19 cellular contexts compared by ENCODE assay signal in genomic region chr5:175868996-175869638, GRCh38. TPM values are rescaled to one million over a fixed set of nuclear protein-coding genes. Genes with fewer than 3 reads are reported as not detected.
DNase-seq lines count a peak whose midpoint lies in the region; ATAC-seq and TF ChIP-seq lines count a peak whose summit lies in the region.
"Had no signal": no experiment of that assay in that cellular context is flagged by ENCODE, and none has a peak within 500 bp of the region (broad histone marks: within the 10 kb centered on the region; RNA-seq: fewer than 3 reads in every experiment).

No MANE protein-coding gene starts in this region.

- H3K36me3 ChIP-seq in SK-N-SH (replicated peaks in 1 of 2; ENCODE audit: control insufficient read depth in 1 of 2, insufficient read depth in 2 of 2, low read length in 1 of 2) = no peaks in the 10 kb centered on the region
- H3K36me3 ChIP-seq: BLaER1 treated with 17β-estradiol and CSF1 and Interleukin-3, amounts not matched to agents 10 nM and 100 nM had no signal

- POLR2A ChIA-PET in SK-N-SH (lab: Yijun Ruan, JAX) = interaction anchor here (2.4 kb wide), 1 partner anchor 72 kb away, joined by 12 read pairs; no protein-coding TSS in a partner anchor

- TF ChIP-seq EP300 in SK-N-SH (IDR thresholded peaks at IDR 0.05; ENCODE audit: borderline replicate concordance in 1 of 2, low read depth in 1 of 2, low read length in 1 of 2) (no peak), Ishikawa (IDR thresholded peaks at IDR 0.05; ENCODE audit: borderline replicate concordance) (no peak)

- no peaks in the 10 kb centered on the region for H3K9me3 Mint-ChIP-seq in activated CD8-positive, alpha-beta memory T cell treated with anti-CD3 and anti-CD28 coated beads, Interleukin-2, amount 10 ng/mL, durations not matched to agents 7 days and 5 days (ENCODE audit: low read depth)
- H3K9me3 Mint-ChIP-seq: H9, HFFc6 had no signal

- no peak overlapping the region for H3K27ac ChIP-seq in SK-N-SH (ENCODE audit: low read depth in 2 of 2, low read length in 1 of 2)
- H3K27ac ChIP-seq: BLaER1 treated with 17β-estradiol and CSF1 and Interleukin-3, amounts not matched to agents 10 nM and 100 nM; GM23248 had no signal

- H3K27me3 ChIP-seq in SK-N-SH (ENCODE audit: insufficient read depth) = peaks cover 5% of the 10 kb centered on the region; the same call in 1 of the 2 replicates

- CTCF ChIA-PET in SK-N-SH (lab: Yijun Ruan, JAX) = interaction anchor here (1.0 to 22.1 kb wide), 10 partner anchors 11 to 335 kb away, joined by 3 to 338 read pairs (median 8); no protein-coding TSS in a partner anchor
- CTCF ChIA-PET in activated CD8-positive, alpha-beta memory T cell treated with anti-CD3 and anti-CD28 coated beads, Interleukin-2, amount 10 ng/mL, durations not matched to agents 7 days and 5 days (lab: Charles Lee) = interaction anchor here (1.0 kb wide), 1 partner anchor 139 kb away, joined by 3 read pairs; no protein-coding TSS in a partner anchor

- DNase-seq in SK-N-SH = no peak
- DNase-seq in choroid plexus epithelial cell (ENCODE audit: low read depth) = peak; percentile 3
- DNase-seq in NCI-H187 (lab: John Stamatoyannopoulos, UW) = no peak
- DNase-seq in activated CD8-positive, alpha-beta memory T cell treated with anti-CD3 and anti-CD28 coated beads, Interleukin-2, amount 10 ng/mL, durations not matched to agents 7 days and 5 days = no peak
- DNase-seq: 8988T; ACHN; Calu3; CD4-positive, CD25-positive, alpha-beta regulatory T cell; DMS 273 treated with DMSO at 0.1 percent for 48 hours; GM23248; H9; HFFc6; KBM-7 had no signal

- no peaks in the 10 kb centered on the region for H3K9me3 ChIP-seq in SK-N-SH

- H3K27ac Mint-ChIP-seq in activated CD8-positive, alpha-beta memory T cell treated with anti-CD3 and anti-CD28 coated beads, Interleukin-2, amount 10 ng/mL, durations not matched to agents 7 days and 5 days = no peak overlapping the region
- H3K27ac Mint-ChIP-seq: CD4-positive, CD25-positive, alpha-beta regulatory T cell; H9; HFFc6 had no signal

- no peaks in the 10 kb centered on the region for H3K79me2 ChIP-seq in SK-N-SH (ENCODE audit: insufficient read depth)

- no peak overlapping the region for H3K4me3 Mint-ChIP-seq in activated CD8-positive, alpha-beta memory T cell treated with anti-CD3 and anti-CD28 coated beads, Interleukin-2, amount 10 ng/mL, durations not matched to agents 7 days and 5 days
- H3K4me3 Mint-ChIP-seq: CD4-positive, CD25-positive, alpha-beta regulatory T cell; H9; HFFc6 had no signal

- H3K4me3 ChIP-seq in SK-N-SH (ENCODE audit: low read depth in 2 of 2, low read length in 1 of 2) (no peak overlapping the region), choroid plexus epithelial cell (ENCODE audit: low read depth, low read length) (no peak overlapping the region)
- H3K4me3 ChIP-seq: BLaER1 treated with 17β-estradiol and CSF1 and Interleukin-3, amounts not matched to agents 10 nM and 100 nM; GM23248 had no signal

- peaks cover 4% of the 10 kb centered on the region for H3K4me1 Mint-ChIP-seq in activated CD8-positive, alpha-beta memory T cell treated with anti-CD3 and anti-CD28 coated beads, Interleukin-2, amount 10 ng/mL, durations not matched to agents 7 days and 5 days

- no peaks in the 10 kb centered on the region for H3F3A ChIP-seq in SK-N-SH (replicated peaks; ENCODE audit: insufficient read depth)

- TF ChIP-seq CTCF in SK-N-SH (IDR thresholded peaks at IDR 0.05) (no peak), choroid plexus epithelial cell (conservative IDR thresholded peaks at IDR 0.05; ENCODE audit: low read depth, low read length) (no peak)

- H3K9ac ChIP-seq in SK-N-SH = no peak overlapping the region
- H3K9ac ChIP-seq: BLaER1 treated with 17β-estradiol and CSF1 and Interleukin-3, amounts not matched to agents 10 nM and 100 nM; GM23248 had no signal

- WGBS in SK-N-SH (ENCODE audit: low lambda C conversion rate) = 45% methylated on average over 7 of the region's 7 CpGs

- peaks cover 0 to 22% of the 10 kb centered on the region in 2 experiments; a peak in 1 of 4 replicates for H3K4me1 ChIP-seq in SK-N-SH (ENCODE audit: control insufficient read depth in 1 of 2, insufficient read depth in 2 of 2, low read depth in 1 of 2, low read length in 1 of 2)

- H3K9me2 ChIP-seq in SK-N-SH = no peaks in the 10 kb centered on the region

- ATAC-seq in SK-N-SH treated with all-trans-retinoic acid at 6 μM for 48 hours (no peak), GM19452 (IDR thresholded peaks at IDR 0.05; ENCODE audit: unreplicated experiment) (no peak)
- no peak for ATAC-seq in activated CD8-positive, alpha-beta memory T cell treated with anti-CD3 and anti-CD28 coated beads, Interleukin-2, amount 10 ng/mL, durations not matched to agents 7 days and 5 days

- H2AFZ ChIP-seq in SK-N-SH (ENCODE audit: low read depth) = no peak overlapping the region
- H2AFZ ChIP-seq: GM23248 had no signal

- H3K4me2 ChIP-seq in SK-N-SH = no peak overlapping the region
- H3K4me2 ChIP-seq: BLaER1 treated with 17β-estradiol and CSF1 and Interleukin-3, amounts not matched to agents 10 nM and 100 nM had no signal

- H4K20me1 ChIP-seq in SK-N-SH (ENCODE audit: insufficient read depth) = no peaks in the 10 kb centered on the region

- H3K36me3 Mint-ChIP-seq in activated CD8-positive, alpha-beta memory T cell treated with anti-CD3 and anti-CD28 coated beads, Interleukin-2, amount 10 ng/mL, durations not matched to agents 7 days and 5 days = no peaks in the 10 kb centered on the region
- H3K36me3 Mint-ChIP-seq: CD4-positive, CD25-positive, alpha-beta regulatory T cell had no signal

- TF ChIP-seq RAD21 in SK-N-SH (IDR thresholded peaks at IDR 0.05; ENCODE audit: low read length) = no peak
- TF ChIP-seq RAD21 in Ishikawa (IDR thresholded peaks at IDR 0.05; ENCODE audit: low read depth) = no peak

- peaks cover 32% of the 10 kb centered on the region for H3K27me3 Mint-ChIP-seq in activated CD8-positive, alpha-beta memory T cell treated with anti-CD3 and anti-CD28 coated beads, Interleukin-2, amount 10 ng/mL, durations not matched to agents 7 days and 5 days

TF ChIP-seq in SK-N-SH, 30 proteins besides CTCF, POLR2A, EP300 and RAD21 (continues in another document):
- TF ChIP-seq MEF2A (IDR thresholded peaks at IDR 0.05; ENCODE audit: borderline replicate concordance, low read depth) = no peak

TF ChIP-seq in SK-N-SH treated with all-trans-retinoic acid at 6 μM for 48 hours, 23 proteins besides CTCF, POLR2A, EP300 and RAD21 (continues in another document):
- TF ChIP-seq PPARA (CRISPR knock-in tag; IDR thresholded peaks at IDR 0.05; ENCODE audit: borderline replicate concordance) (no peak), ZNF70 (CRISPR knock-in tag; IDR thresholded peaks at IDR 0.05) (no peak), ZFP30 (CRISPR knock-in tag; IDR thresholded peaks at IDR 0.05) (no peak), RARB (CRISPR knock-in tag; IDR thresholded peaks at IDR 0.05) (no peak), GLIS3 (CRISPR knock-in tag; IDR thresholded peaks at IDR 0.05) (no peak), ZFP3 (CRISPR knock-in tag; IDR thresholded peaks at IDR 0.05) (no peak), ISL1 (CRISPR knock-in tag; IDR thresholded peaks at IDR 0.05) (no peak), OSR1 (CRISPR knock-in tag; IDR thresholded peaks at IDR 0.05) (no peak), CSDC2 (CRISPR knock-in tag; IDR thresholded peaks at IDR 0.05) (no peak), ZNF565 (CRISPR knock-in tag; conservative IDR thresholded peaks at IDR 0.05; ENCODE audit: low read depth) (no peak), ARNTL (CRISPR knock-in tag; IDR thresholded peaks at IDR 0.05; ENCODE audit: borderline replicate concordance, low read depth) (no peak)

TF ChIP-seq in Ishikawa, 13 proteins besides CTCF, POLR2A, EP300 and RAD21:
- TF ChIP-seq REST (IDR thresholded peaks at IDR 0.05; ENCODE audit: low read depth) (peak; percentile 71), TAF1 (IDR thresholded peaks at IDR 0.05; ENCODE audit: low read depth) (no peak), NFIC (IDR thresholded peaks at IDR 0.05) (no peak)

RNA-seq across cellular contexts. Expression of gene CPLX2, which starts 2.3 kb away (rescaled TPM):
- 0.23 and 0.34 TPM in 2 replicates for polyA plus RNA-seq in SK-N-SH (2012; rRNA removed)
- 0.35 and 0.76 TPM in 2 replicates for polyA plus RNA-seq in SK-N-SH (2012; cell fraction: cytosol; rRNA removed)
- polyA plus RNA-seq in SK-N-SH (2012; cell fraction: nucleus; rRNA removed) = 0.08 and 0.22 TPM in 2 replicates
- total RNA-seq in activated CD8-positive, alpha-beta memory T cell treated with anti-CD3 and anti-CD28 coated beads, Interleukin-2, amount 10 ng/mL, durations not matched to agents 7 days and 5 days = not detected
- total RNA-seq: Calu3; CD4-positive, CD25-positive, alpha-beta regulatory T cell; Daoy; GM23248; HFFc6; HT1080 had no signal
- polyA plus RNA-seq: GM23248 had no signal
